Comparison of ENCODE assay signal across 1 cellular context in the genomic region with DNA sequence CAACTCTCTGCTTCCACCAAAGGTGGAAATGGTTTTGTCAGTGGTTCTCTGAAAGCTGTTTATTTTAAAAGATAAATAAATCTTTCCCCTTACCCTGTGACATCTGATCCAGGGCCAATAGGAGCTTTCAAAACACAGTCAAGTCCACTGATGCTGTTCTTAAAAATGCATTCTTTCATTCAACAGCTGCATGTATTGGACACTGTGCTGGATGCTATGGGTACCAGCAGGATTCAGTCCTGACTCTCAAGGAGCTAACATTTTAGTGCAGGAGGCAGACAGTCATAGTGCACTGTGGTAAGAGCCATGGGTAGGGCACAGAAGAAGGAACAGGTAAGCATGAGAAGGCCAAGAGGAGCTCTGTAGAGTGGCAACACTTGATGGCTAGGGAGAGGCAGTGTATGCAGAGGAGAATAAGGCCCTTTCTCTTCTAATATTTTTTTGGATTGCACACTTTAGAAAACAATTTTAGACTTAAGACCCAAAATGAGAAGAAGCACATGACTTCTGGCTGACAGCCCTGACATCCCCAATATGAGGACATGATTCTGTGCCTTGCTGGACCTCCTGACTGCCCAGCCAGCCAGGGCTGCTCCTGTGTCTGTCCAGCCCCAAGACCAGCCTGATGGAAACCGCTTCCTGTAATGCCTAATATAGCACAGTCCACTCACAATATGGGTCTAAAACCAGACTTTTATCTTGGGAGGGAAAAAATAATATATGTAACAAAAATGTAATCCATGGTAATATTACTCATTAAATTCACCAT.
TF ChIP-seq lines count a peak whose summit lies in the region.

No MANE protein-coding gene starts in this region.

TF ChIP-seq in K562, 482 proteins besides CTCF, POLR2A, EP300 and RAD21 (continued from another document):
- TF ChIP-seq, protein P1, sequence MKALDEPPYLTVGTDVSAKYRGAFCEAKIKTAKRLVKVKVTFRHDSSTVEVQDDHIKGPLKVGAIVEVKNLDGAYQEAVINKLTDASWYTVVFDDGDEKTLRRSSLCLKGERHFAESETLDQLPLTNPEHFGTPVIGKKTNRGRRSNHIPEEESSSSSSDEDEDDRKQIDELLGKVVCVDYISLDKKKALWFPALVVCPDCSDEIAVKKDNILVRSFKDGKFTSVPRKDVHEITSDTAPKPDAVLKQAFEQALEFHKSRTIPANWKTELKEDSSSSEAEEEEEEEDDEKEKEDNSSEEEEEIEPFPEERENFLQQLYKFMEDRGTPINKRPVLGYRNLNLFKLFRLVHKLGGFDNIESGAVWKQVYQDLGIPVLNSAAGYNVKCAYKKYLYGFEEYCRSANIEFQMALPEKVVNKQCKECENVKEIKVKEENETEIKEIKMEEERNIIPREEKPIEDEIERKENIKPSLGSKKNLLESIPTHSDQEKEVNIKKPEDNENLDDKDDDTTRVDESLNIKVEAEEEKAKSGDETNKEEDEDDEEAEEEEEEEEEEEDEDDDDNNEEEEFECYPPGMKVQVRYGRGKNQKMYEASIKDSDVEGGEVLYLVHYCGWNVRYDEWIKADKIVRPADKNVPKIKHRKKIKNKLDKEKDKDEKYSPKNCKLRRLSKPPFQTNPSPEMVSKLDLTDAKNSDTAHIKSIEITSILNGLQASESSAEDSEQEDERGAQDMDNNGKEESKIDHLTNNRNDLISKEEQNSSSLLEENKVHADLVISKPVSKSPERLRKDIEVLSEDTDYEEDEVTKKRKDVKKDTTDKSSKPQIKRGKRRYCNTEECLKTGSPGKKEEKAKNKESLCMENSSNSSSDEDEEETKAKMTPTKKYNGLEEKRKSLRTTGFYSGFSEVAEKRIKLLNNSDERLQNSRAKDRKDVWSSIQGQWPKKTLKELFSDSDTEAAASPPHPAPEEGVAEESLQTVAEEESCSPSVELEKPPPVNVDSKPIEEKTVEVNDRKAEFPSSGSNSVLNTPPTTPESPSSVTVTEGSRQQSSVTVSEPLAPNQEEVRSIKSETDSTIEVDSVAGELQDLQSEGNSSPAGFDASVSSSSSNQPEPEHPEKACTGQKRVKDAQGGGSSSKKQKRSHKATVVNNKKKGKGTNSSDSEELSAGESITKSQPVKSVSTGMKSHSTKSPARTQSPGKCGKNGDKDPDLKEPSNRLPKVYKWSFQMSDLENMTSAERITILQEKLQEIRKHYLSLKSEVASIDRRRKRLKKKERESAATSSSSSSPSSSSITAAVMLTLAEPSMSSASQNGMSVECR (CRISPR knock-in tag; IDR thresholded peaks at IDR 0.05) = no peak
- TF ChIP-seq, protein P2, sequence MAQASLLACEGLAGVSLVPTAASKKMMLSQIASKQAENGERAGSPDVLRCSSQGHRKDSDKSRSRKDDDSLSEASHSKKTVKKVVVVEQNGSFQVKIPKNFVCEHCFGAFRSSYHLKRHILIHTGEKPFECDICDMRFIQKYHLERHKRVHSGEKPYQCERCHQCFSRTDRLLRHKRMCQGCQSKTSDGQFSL (CRISPR knock-in tag; IDR thresholded peaks at IDR 0.05) = no peak
- TF ChIP-seq, protein P2 (tag; IDR thresholded peaks at IDR 0.05) = no peak
- TF ChIP-seq, protein P3, sequence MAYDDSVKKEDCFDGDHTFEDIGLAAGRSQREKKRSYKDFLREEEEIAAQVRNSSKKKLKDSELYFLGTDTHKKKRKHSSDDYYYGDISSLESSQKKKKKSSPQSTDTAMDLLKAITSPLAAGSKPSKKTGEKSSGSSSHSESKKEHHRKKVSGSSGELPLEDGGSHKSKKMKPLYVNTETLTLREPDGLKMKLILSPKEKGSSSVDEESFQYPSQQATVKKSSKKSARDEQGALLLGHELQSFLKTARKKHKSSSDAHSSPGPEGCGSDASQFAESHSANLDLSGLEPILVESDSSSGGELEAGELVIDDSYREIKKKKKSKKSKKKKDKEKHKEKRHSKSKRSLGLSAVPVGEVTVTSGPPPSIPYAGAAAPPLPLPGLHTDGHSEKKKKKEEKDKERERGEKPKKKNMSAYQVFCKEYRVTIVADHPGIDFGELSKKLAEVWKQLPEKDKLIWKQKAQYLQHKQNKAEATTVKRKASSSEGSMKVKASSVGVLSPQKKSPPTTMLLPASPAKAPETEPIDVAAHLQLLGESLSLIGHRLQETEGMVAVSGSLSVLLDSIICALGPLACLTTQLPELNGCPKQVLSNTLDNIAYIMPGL (CRISPR knock-in tag; IDR thresholded peaks at IDR 0.05) = no peak
- TF ChIP-seq, protein P4, sequence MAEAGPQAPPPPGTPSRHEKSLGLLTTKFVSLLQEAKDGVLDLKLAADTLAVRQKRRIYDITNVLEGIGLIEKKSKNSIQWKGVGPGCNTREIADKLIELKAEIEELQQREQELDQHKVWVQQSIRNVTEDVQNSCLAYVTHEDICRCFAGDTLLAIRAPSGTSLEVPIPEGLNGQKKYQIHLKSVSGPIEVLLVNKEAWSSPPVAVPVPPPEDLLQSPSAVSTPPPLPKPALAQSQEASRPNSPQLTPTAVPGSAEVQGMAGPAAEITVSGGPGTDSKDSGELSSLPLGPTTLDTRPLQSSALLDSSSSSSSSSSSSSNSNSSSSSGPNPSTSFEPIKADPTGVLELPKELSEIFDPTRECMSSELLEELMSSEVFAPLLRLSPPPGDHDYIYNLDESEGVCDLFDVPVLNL (CRISPR knock-in tag; IDR thresholded peaks at IDR 0.05; ENCODE audit: low read depth) = no peak
- TF ChIP-seq SRSF3 (IDR thresholded peaks at IDR 0.05; ENCODE audit: insufficient read depth, low read length) (no peak), EWSR1 (IDR thresholded peaks at IDR 0.05; ENCODE audit: borderline replicate concordance, low read depth, partially characterized antibody) (no peak), ZNF263 (CRISPR knock-in tag; IDR thresholded peaks at IDR 0.05; ENCODE audit: borderline replicate concordance) (no peak), FOXA1 (IDR thresholded peaks at IDR 0.05; ENCODE audit: borderline replicate concordance) (no peak), TOE1 (IDR thresholded peaks at IDR 0.05; ENCODE audit: borderline replicate concordance) (no peak), TOE1 (CRISPR knock-in tag; IDR thresholded peaks at IDR 0.05; ENCODE audit: borderline replicate concordance, low read depth) (no peak), HDGF (IDR thresholded peaks at IDR 0.05) (no peak), ZNF143 (CRISPR knock-in tag; IDR thresholded peaks at IDR 0.05) (no peak), HMG20B (CRISPR knock-in tag; IDR thresholded peaks at IDR 0.05) (no peak)
- TF ChIP-seq, protein P5, sequence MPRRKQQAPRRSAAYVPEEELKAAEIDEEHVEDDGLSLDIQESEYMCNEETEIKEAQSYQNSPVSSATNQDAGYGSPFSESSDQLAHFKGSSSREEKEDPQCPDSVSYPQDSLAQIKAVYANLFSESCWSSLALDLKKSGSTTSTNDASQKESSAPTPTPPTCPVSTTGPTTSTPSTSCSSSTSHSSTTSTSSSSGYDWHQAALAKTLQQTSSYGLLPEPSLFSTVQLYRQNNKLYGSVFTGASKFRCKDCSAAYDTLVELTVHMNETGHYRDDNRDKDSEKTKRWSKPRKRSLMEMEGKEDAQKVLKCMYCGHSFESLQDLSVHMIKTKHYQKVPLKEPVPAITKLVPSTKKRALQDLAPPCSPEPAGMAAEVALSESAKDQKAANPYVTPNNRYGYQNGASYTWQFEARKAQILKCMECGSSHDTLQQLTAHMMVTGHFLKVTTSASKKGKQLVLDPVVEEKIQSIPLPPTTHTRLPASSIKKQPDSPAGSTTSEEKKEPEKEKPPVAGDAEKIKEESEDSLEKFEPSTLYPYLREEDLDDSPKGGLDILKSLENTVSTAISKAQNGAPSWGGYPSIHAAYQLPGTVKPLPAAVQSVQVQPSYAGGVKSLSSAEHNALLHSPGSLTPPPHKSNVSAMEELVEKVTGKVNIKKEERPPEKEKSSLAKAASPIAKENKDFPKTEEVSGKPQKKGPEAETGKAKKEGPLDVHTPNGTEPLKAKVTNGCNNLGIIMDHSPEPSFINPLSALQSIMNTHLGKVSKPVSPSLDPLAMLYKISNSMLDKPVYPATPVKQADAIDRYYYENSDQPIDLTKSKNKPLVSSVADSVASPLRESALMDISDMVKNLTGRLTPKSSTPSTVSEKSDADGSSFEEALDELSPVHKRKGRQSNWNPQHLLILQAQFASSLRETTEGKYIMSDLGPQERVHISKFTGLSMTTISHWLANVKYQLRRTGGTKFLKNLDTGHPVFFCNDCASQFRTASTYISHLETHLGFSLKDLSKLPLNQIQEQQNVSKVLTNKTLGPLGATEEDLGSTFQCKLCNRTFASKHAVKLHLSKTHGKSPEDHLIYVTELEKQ (CRISPR knock-in tag; IDR thresholded peaks at IDR 0.05) = no peak
- TF ChIP-seq, protein P6, sequence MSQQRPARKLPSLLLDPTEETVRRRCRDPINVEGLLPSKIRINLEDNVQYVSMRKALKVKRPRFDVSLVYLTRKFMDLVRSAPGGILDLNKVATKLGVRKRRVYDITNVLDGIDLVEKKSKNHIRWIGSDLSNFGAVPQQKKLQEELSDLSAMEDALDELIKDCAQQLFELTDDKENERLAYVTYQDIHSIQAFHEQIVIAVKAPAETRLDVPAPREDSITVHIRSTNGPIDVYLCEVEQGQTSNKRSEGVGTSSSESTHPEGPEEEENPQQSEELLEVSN (IDR thresholded peaks at IDR 0.05; ENCODE audit: borderline replicate concordance in 1 of 2, extremely low read depth in 1 of 2, insufficient read depth in 1 of 2, insufficient read length in 1 of 2, low read depth in 1 of 2, low read length in 1 of 2, poor library complexity in 1 of 2, severe bottlenecking in 1 of 2) = no peak
- TF ChIP-seq, protein P7, sequence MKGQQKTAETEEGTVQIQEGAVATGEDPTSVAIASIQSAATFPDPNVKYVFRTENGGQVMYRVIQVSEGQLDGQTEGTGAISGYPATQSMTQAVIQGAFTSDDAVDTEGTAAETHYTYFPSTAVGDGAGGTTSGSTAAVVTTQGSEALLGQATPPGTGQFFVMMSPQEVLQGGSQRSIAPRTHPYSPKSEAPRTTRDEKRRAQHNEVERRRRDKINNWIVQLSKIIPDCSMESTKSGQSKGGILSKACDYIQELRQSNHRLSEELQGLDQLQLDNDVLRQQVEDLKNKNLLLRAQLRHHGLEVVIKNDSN (CRISPR knock-in tag; IDR thresholded peaks at IDR 0.05) = no peak
TF ChIP-seq in K562: peak in this region for 0.
